Comparison of ENCODE assay signal across 15 cellular contexts in genomic region chr11:112942966-112943643, GRCh38. TPM values are rescaled to one million over a fixed set of nuclear protein-coding genes. Genes with fewer than 3 reads are reported as not detected.
"Had no signal": no experiment of that assay in that cellular context is flagged by ENCODE, and none has a peak within 500 bp of the region (broad histone marks: within the 10 kb centered on the region; RNA-seq: fewer than 3 reads in every experiment).

No MANE protein-coding gene starts in this region.

- H3K9me3 ChIP-seq: ascending aorta, SK-N-SH, stomach had no signal

- DNase-seq: activated CD4-positive, alpha-beta T cell treated with anti-CD3 and anti-CD28 coated beads for 48 hours; activated CD8-positive, alpha-beta T cell treated with anti-CD3 and anti-CD28 coated beads, Interleukin-2, amount 10 ng/mL, durations not matched to agents 7 days and 5 days; activated naive CD4-positive, alpha-beta T cell; activated naive CD8-positive, alpha-beta T cell treated with anti-CD3 and anti-CD28 coated beads, Interleukin-2, amount 50 U/mL, for 24 hours; effector CD4-positive, alpha-beta T cell; hypothalamus; nephron progenitor cell; SK-N-SH; stimulated activated CD4-positive, alpha-beta T cell treated with anti-CD3 and anti-CD28 coated beads, Interleukin-15, amount 100 ng/mL, for 24 hours; stimulated activated CD4-positive, alpha-beta T cell treated with anti-CD3 and anti-CD28 coated beads, Interleukin-4, amount 100 ng/mL, for 24 hours; stomach; T-helper 1 cell had no signal

- H3K4me1 ChIP-seq: ascending aorta had no signal

- ATAC-seq: activated CD8-positive, alpha-beta T cell treated with anti-CD3 and anti-CD28 coated beads, Interleukin-2, amount 10 ng/mL, durations not matched to agents 7 days and 5 days; activated naive CD8-positive, alpha-beta T cell treated with anti-CD3 and anti-CD28 coated beads, Interleukin-2, amount 50 U/mL, for 24 hours; WTC11 had no signal

- H3K27me3 ChIP-seq: ascending aorta, stomach had no signal

- H3K4me1 Mint-ChIP-seq: activated naive CD8-positive, alpha-beta T cell treated with anti-CD3 and anti-CD28 coated beads, Interleukin-2, amount 50 U/mL, for 24 hours had no signal

- H3K4me3 ChIP-seq: ascending aorta, stomach had no signal

- H3K36me3 Mint-ChIP-seq: WTC11 had no signal

- H3K27me3 Mint-ChIP-seq: activated naive CD8-positive, alpha-beta T cell treated with anti-CD3 and anti-CD28 coated beads, Interleukin-2, amount 50 U/mL, for 24 hours had no signal

- H3K36me3 ChIP-seq: ascending aorta, stomach had no signal

- H3K4me3 Mint-ChIP-seq: activated CD8-positive, alpha-beta T cell treated with anti-CD3 and anti-CD28 coated beads, Interleukin-2, amount 10 ng/mL, durations not matched to agents 7 days and 5 days; activated naive CD8-positive, alpha-beta T cell treated with anti-CD3 and anti-CD28 coated beads, Interleukin-2, amount 50 U/mL, for 24 hours; activated T-helper 1 cell treated with anti-CD3 and anti-CD28 coated beads, Interleukin-12 subunit alpha, Interleukin-12 subunit beta, Interleukin-2, Interleukin-4 antibody, amounts not matched to agents 30 ng/mL and 10 ng/mL and 1 ng/mL, durations not matched to agents 14 hours and 24 hours and 36 hours; nephron progenitor cell; WTC11 had no signal

- H3K27ac Mint-ChIP-seq: activated CD8-positive, alpha-beta T cell treated with anti-CD3 and anti-CD28 coated beads, Interleukin-2, amount 10 ng/mL, durations not matched to agents 7 days and 5 days; activated naive CD8-positive, alpha-beta T cell treated with anti-CD3 and anti-CD28 coated beads, Interleukin-2, amount 50 U/mL, for 24 hours; activated T-helper 1 cell treated with anti-CD3 and anti-CD28 coated beads, Interleukin-12 subunit alpha, Interleukin-12 subunit beta, Interleukin-2, Interleukin-4 antibody, amounts not matched to agents 30 ng/mL and 10 ng/mL and 1 ng/mL, durations not matched to agents 14 hours and 24 hours and 36 hours; nephron progenitor cell; WTC11 had no signal

- H3K27ac ChIP-seq: ascending aorta had no signal

- H3K9ac ChIP-seq: SK-N-SH had no signal

- H3K9me3 Mint-ChIP-seq: activated naive CD8-positive, alpha-beta T cell treated with anti-CD3 and anti-CD28 coated beads, Interleukin-2, amount 50 U/mL, for 24 hours; activated T-helper 1 cell treated with anti-CD3 and anti-CD28 coated beads, Interleukin-12 subunit alpha, Interleukin-12 subunit beta, Interleukin-2, Interleukin-4 antibody, amounts not matched to agents 30 ng/mL and 10 ng/mL and 1 ng/mL, durations not matched to agents 14 hours and 24 hours and 36 hours; nephron progenitor cell had no signal

RNA-seq across cellular contexts. Expression of gene NCAM1, which starts 18.1 kb away (rescaled TPM):
- total RNA-seq: activated T-helper 1 cell treated with anti-CD3 and anti-CD28 coated beads, Interleukin-12 subunit alpha, Interleukin-12 subunit beta, Interleukin-2, Interleukin-4 antibody, amounts not matched to agents 30 ng/mL and 10 ng/mL and 1 ng/mL, durations not matched to agents 14 hours and 24 hours and 36 hours had no signal
